Comparison of ENCODE assay signal across 10 cellular contexts in genomic region chr14:99645545-99646505, GRCh38. TPM values are rescaled to one million over a fixed set of nuclear protein-coding genes. Genes with fewer than 3 reads are reported as not detected.
DNase-seq lines count a peak whose midpoint lies in the region; FAIRE-seq and TF ChIP-seq lines count a peak whose summit lies in the region.
"Had no signal": no experiment of that assay in that cellular context is flagged by ENCODE, and none has a peak within 500 bp of the region (broad histone marks: within the 10 kb centered on the region; RNA-seq: fewer than 3 reads in every experiment).

No MANE protein-coding gene starts in this region.

- no peak for DNase-seq in breast epithelium (ENCODE audit: low spot score in 2 of 2)
- DNase-seq in MCF 10A (ENCODE audit: unreplicated experiment): no peak
- no peak for DNase-seq in endothelial cell of umbilical vein (ENCODE audit: low read depth, low spot score)
- no peak for DNase-seq in mesothelial cell of epicardium (ENCODE audit: low spot score in 2 of 2, unreplicated experiment in 2 of 2)
- DNase-seq in type B pancreatic cell (ENCODE audit: extremely low spot score, unreplicated experiment): no peak
- no peak for DNase-seq in NCI-H1092 treated with DMSO at 0.1 percent for 48 hours (lab: John Stamatoyannopoulos, UW)
- no peak for DNase-seq in DMS79 (lab: John Stamatoyannopoulos, UW)
- DNase-seq in GDM1 (lab: John Stamatoyannopoulos, UW): no peak
- DNase-seq: activated naive CD4-positive, alpha-beta T cell treated with anti-CD3 and anti-CD28 coated beads, Interleukin-2, amount 50 U/mL, for 16 hours; posterior cingulate gyrus had no signal

- no peaks in the 10 kb centered on the region for H3K27me3 ChIP-seq in breast epithelium
- H3K27me3 ChIP-seq in endothelial cell of umbilical vein (ENCODE audit: control insufficient read depth in 2 of 2, insufficient read depth in 2 of 2, low read length in 2 of 2): no peaks in the 10 kb centered on the region

- peak overlapping the region; percentile 41 to 86 (median 55) for H3K4me3 ChIP-seq in breast epithelium
- H3K4me3 ChIP-seq in endothelial cell of umbilical vein (replicated peaks in 1 of 3; ENCODE audit: insufficient read depth in 1 of 3, low read depth in 1 of 3, low read length in 3 of 3): peak overlapping the region in 2 of 3 experiments; percentile 19 to 24

- H3K36me3 ChIP-seq in breast epithelium: no peaks in the 10 kb centered on the region
- no peaks in the 10 kb centered on the region for H3K36me3 ChIP-seq in endothelial cell of umbilical vein (ENCODE audit: control insufficient read depth in 2 of 2, extremely low read depth in 1 of 2, insufficient read depth in 2 of 2, low read length in 2 of 2)

- H3K4me2 ChIP-seq in endothelial cell of umbilical vein (ENCODE audit: insufficient read depth, low read length): peak overlapping the region; percentile 33

- intact Hi-C loops in breast epithelium (cut with DNase I; ENCODE audit: low total_unique reads): no loop called here
- intact Hi-C loops in MCF 10A (cut with micrococcal nuclease): no loop called here
- intact Hi-C loops in endothelial cell of umbilical vein (cut with micrococcal nuclease): no loop called here

- no peak overlapping the region for H3K9ac ChIP-seq in endothelial cell of umbilical vein (replicated peaks; ENCODE audit: extremely low read depth, insufficient read depth, low read length)

- H3K9me3 ChIP-seq in breast epithelium (no peaks in the 10 kb centered on the region), endothelial cell of umbilical vein (replicated peaks; ENCODE audit: control insufficient read depth, insufficient read depth, low read length) (no peaks in the 10 kb centered on the region)

- no peaks in the 10 kb centered on the region for H3K9me1 ChIP-seq in endothelial cell of umbilical vein (replicated peaks; ENCODE audit: control insufficient read depth, extremely low read depth, insufficient read depth, low read length)

- H3K4me1 ChIP-seq in breast epithelium (peaks cover 0 to 4% of the 10 kb centered on the region in 2 donors), endothelial cell of umbilical vein (ENCODE audit: control insufficient read depth, extremely low read depth, insufficient read depth, low read length) (no peaks in the 10 kb centered on the region)

- TF ChIP-seq POLR2A in breast epithelium (IDR thresholded peaks at IDR 0.05) (no peak), endothelial cell of umbilical vein (IDR thresholded peaks at IDR 0.05; ENCODE audit: low read depth, low read length) (no peak)

- CTCF ChIA-PET in MCF 10A (lab: Yijun Ruan, JAX) (interaction anchor here (0.7 to 1.1 kb wide), 2 partner anchors 134 to 256 kb away, joined by 3 read pairs; no protein-coding TSS in a partner anchor), endothelial cell of umbilical vein (lab: Charles Lee) (interaction anchor here (1.2 kb wide), 1 partner anchor 8 kb away, joined by 3 read pairs; no protein-coding TSS in a partner anchor)

- H3K27me3 Mint-ChIP-seq in MCF 10A (ENCODE audit: insufficient read depth, unreplicated experiment) (no peaks in the 10 kb centered on the region), mesothelial cell of epicardium (ENCODE audit: low read depth) (peaks cover 10% of the 10 kb centered on the region), type B pancreatic cell (peaks cover 12% of the 10 kb centered on the region)

- peak overlapping the region; percentile 92 for H2AFZ ChIP-seq in endothelial cell of umbilical vein (ENCODE audit: low read depth, low read length)

- H4K20me1 ChIP-seq in endothelial cell of umbilical vein (replicated peaks; ENCODE audit: control insufficient read depth, extremely low read depth, insufficient read depth, low read length): no peaks in the 10 kb centered on the region

- BruUV-seq in MCF 10A (replicated peaks; lab: Mats Ljungman, UMichigan): no TSS peak
- BruUV-seq in endothelial cell of umbilical vein (replicated peaks; lab: Mats Ljungman, UMichigan): no TSS peak

- H3K9me3 Mint-ChIP-seq in MCF 10A (ENCODE audit: unreplicated experiment) (no peaks in the 10 kb centered on the region), mesothelial cell of epicardium (no peaks in the 10 kb centered on the region), type B pancreatic cell (no peaks in the 10 kb centered on the region)

- H3K36me3 Mint-ChIP-seq in MCF 10A (ENCODE audit: insufficient read depth, unreplicated experiment) (peaks cover 6% of the 10 kb centered on the region), mesothelial cell of epicardium (no peaks in the 10 kb centered on the region), type B pancreatic cell (no peaks in the 10 kb centered on the region)

- no peak for FAIRE-seq in endothelial cell of umbilical vein (lab: Jason Lieb, UNC)

- dilution Hi-C loops in endothelial cell of umbilical vein (cut with MboI; ENCODE audit: extremely low pct_ligation_motif_present, low sequenced_read_pairs): no loop called here

- H3K79me2 ChIP-seq in endothelial cell of umbilical vein (ENCODE audit: control insufficient read depth, insufficient read depth, low read length): no peaks in the 10 kb centered on the region

- H3K4me3 Mint-ChIP-seq in MCF 10A (ENCODE audit: unreplicated experiment): no peak overlapping the region
- H3K4me3 Mint-ChIP-seq in mesothelial cell of epicardium: peak overlapping the region; percentile 44
- peak overlapping the region; percentile 47 for H3K4me3 Mint-ChIP-seq in type B pancreatic cell

- H3K27ac ChIP-seq in breast epithelium: peak overlapping the region in 1 of 2 donors; percentile 69
- no peak overlapping the region for H3K27ac ChIP-seq in endothelial cell of umbilical vein (ENCODE audit: insufficient read depth, low read depth, low read length)

- peaks cover 8% of the 10 kb centered on the region for H3K4me1 Mint-ChIP-seq in MCF 10A (ENCODE audit: insufficient read depth, unreplicated experiment)
- H3K4me1 Mint-ChIP-seq in mesothelial cell of epicardium: no peaks in the 10 kb centered on the region
- H3K4me1 Mint-ChIP-seq in type B pancreatic cell (ENCODE audit: unreplicated experiment): no peaks in the 10 kb centered on the region

- POLR2A ChIA-PET in MCF 10A (lab: Yijun Ruan, JAX) (interaction anchor here (0.6 kb wide), 1 partner anchor 202 kb away, joined by 3 read pairs; no protein-coding TSS in a partner anchor), endothelial cell of umbilical vein (lab: Charles Lee) (no interaction called here)

- TF ChIP-seq CTCF in breast epithelium (IDR thresholded peaks at IDR 0.05) (no peak), MCF 10A (IDR thresholded peaks at IDR 0.05; ENCODE audit: unreplicated experiment) (no peak), endothelial cell of umbilical vein (IDR thresholded peaks at IDR 0.05; ENCODE audit: extremely low read depth in 1 of 2, insufficient read depth in 1 of 2, low read depth in 1 of 2, low read length in 2 of 2) (no peak), mesothelial cell of epicardium (IDR thresholded peaks at IDR 0.05; ENCODE audit: unreplicated experiment) (no peak), type B pancreatic cell (conservative IDR thresholded peaks at IDR 0.05) (no peak)

- H3K27ac Mint-ChIP-seq in MCF 10A (ENCODE audit: low read depth, unreplicated experiment) (no peak overlapping the region), mesothelial cell of epicardium (no peak overlapping the region), type B pancreatic cell (no peak overlapping the region)

TF ChIP-seq in endothelial cell of umbilical vein, 7 proteins besides CTCF, POLR2A, EP300 and RAD21 (continues in another document):
- TF ChIP-seq EZH2 (IDR thresholded peaks at IDR 0.05; ENCODE audit: borderline replicate concordance, low read depth, low read length, severe bottlenecking): no peak
- no peak for TF ChIP-seq POLR2AphosphoS5 (IDR thresholded peaks at IDR 0.05; ENCODE audit: insufficient read depth, low read depth, low read length)

RNA-seq across cellular contexts. Expression of gene HHIPL1, which starts 0.9 kb away (rescaled TPM):
- total RNA-seq in breast epithelium (1 to 10 TPM; 1.3 to 4.6 (median 2.3) TPM), MCF 10A (2022) (0.10 TPM in 1 of 2 replicates, not detected in the other), endothelial cell of umbilical vein (2.0 and 2.1 TPM in 2 replicates), mesothelial cell of epicardium (4.4 to 4.7 TPM (median 4.5 TPM) in 3 replicates), type B pancreatic cell (ENCODE audit: low replicate concordance) (0.19 and 1.4 TPM in 2 replicates)
- polyA plus RNA-seq in endothelial cell of umbilical vein: 1.3 TPM in 2 replicates
- polyA plus RNA-seq in endothelial cell of umbilical vein (2011; cell fraction: cytosol; rRNA removed): 0.63 and 0.96 TPM in 2 replicates
- 0.99 and 1.3 TPM in 2 replicates for polyA plus RNA-seq in endothelial cell of umbilical vein (2011; cell fraction: nucleus; rRNA removed)
- 1.3 and 2.9 TPM in 2 replicates for polyA plus RNA-seq in endothelial cell of umbilical vein (2012)
- 0.96 and 1.5 TPM in 2 replicates for polyA minus RNA-seq in endothelial cell of umbilical vein
- not detected for polyA minus RNA-seq in endothelial cell of umbilical vein (2011; cell fraction: cytosol; rRNA and poly(A)+ RNA removed)
- 1.2 and 2.0 TPM in 2 replicates for polyA minus RNA-seq in endothelial cell of umbilical vein (2011; cell fraction: nucleus; rRNA and poly(A)+ RNA removed)

RNA-seq across cellular contexts. Expression of gene CYP46A1, which starts 38.3 kb away (rescaled TPM):
- total RNA-seq in breast epithelium: 1 to 10 TPM; 1.6 to 5.2 (median 2.6) TPM
- 0.20 and 0.30 TPM in 2 replicates for total RNA-seq in MCF 10A (2022)
- 0.14 and 0.24 TPM in 2 replicates for total RNA-seq in endothelial cell of umbilical vein
- 0.03 and 0.05 TPM in 2 replicates for polyA plus RNA-seq in endothelial cell of umbilical vein
- 0.03 TPM in 2 replicates for polyA plus RNA-seq in endothelial cell of umbilical vein (2011; cell fraction: cytosol; rRNA removed)
- polyA plus RNA-seq in endothelial cell of umbilical vein (2011; cell fraction: nucleus; rRNA removed): 0.16 and 0.28 TPM in 2 replicates
- 0.05 TPM in 2 replicates for polyA plus RNA-seq in endothelial cell of umbilical vein (2012)
- polyA minus RNA-seq in endothelial cell of umbilical vein: not detected in 2 replicates
- polyA minus RNA-seq in endothelial cell of umbilical vein (2011; cell fraction: cytosol; rRNA and poly(A)+ RNA removed): not detected
- polyA minus RNA-seq in endothelial cell of umbilical vein (2011; cell fraction: nucleus; rRNA and poly(A)+ RNA removed): 0.10 TPM in 1 of 2 replicates, not detected in the other
- total RNA-seq in mesothelial cell of epicardium: 1.9 to 2.4 TPM (median 2.3 TPM) in 3 replicates
- 0.98 and 4.7 TPM in 2 replicates for total RNA-seq in type B pancreatic cell (ENCODE audit: low replicate concordance)

RNA-seq across cellular contexts. Expression of gene CCDC85C, which starts 41.8 kb away (rescaled TPM):
- 1 to 10 TPM; 1.3 to 8.3 (median 4.3) TPM for total RNA-seq in breast epithelium
- 19.1 and 29.9 TPM in 2 replicates for total RNA-seq in MCF 10A (2022)
- 17.8 and 22.2 TPM in 2 replicates for total RNA-seq in endothelial cell of umbilical vein
- 6.5 and 7.5 TPM in 2 replicates for polyA plus RNA-seq in endothelial cell of umbilical vein
- polyA plus RNA-seq in endothelial cell of umbilical vein (2011; cell fraction: cytosol; rRNA removed): 8.3 and 10.0 TPM in 2 replicates
- polyA plus RNA-seq in endothelial cell of umbilical vein (2011; cell fraction: nucleus; rRNA removed): 8.3 and 9.3 TPM in 2 replicates
- 9.1 and 9.5 TPM in 2 replicates for polyA plus RNA-seq in endothelial cell of umbilical vein (2012)
- 13.6 and 14.0 TPM in 2 replicates for polyA minus RNA-seq in endothelial cell of umbilical vein
- polyA minus RNA-seq in endothelial cell of umbilical vein (2011; cell fraction: cytosol; rRNA and poly(A)+ RNA removed): 29.1 TPM
- 4.2 and 5.7 TPM in 2 replicates for polyA minus RNA-seq in endothelial cell of umbilical vein (2011; cell fraction: nucleus; rRNA and poly(A)+ RNA removed)
- 82.2 to 85.2 TPM (median 82.3 TPM) in 3 replicates for total RNA-seq in mesothelial cell of epicardium
- 49.1 and 83.8 TPM in 2 replicates for total RNA-seq in type B pancreatic cell (ENCODE audit: low replicate concordance)
